30 cellular contexts compared by ENCODE assay signal in genomic region chr1:31514117-31514516, GRCh38.
"Had no signal": no experiment of that assay in that cellular context is flagged by ENCODE, and none has a peak within 500 bp of the region (broad histone marks: within the 10 kb centered on the region; RNA-seq: fewer than 3 reads in every experiment).

No MANE protein-coding gene starts in this region.

- H3K4me3 ChIP-seq: cardiac muscle cell, SJCRH30, SK-N-MC had no signal

- H3K27me3 ChIP-seq: cardiac muscle cell had no signal

- H3K9me3 ChIP-seq: SJCRH30 had no signal

- H3K9me3 Mint-ChIP-seq: activated T-cell treated with anti-CD3 and anti-CD28 coated beads, Interleukin-2, amount 50 U/mL, for 72 hours; central memory CD8-positive, alpha-beta T cell had no signal

- H3K27me3 Mint-ChIP-seq: activated naive CD8-positive, alpha-beta T cell treated with anti-CD3 and anti-CD28 coated beads for 36 hours had no signal

- H3K4me3 Mint-ChIP-seq: activated CD4-positive, alpha-beta memory T cell treated with anti-CD3 and anti-CD28 coated beads, Interleukin-2, amount 10 ng/mL, durations not matched to agents 7 days and 5 days; activated naive CD8-positive, alpha-beta T cell treated with anti-CD3 and anti-CD28 coated beads for 36 hours; activated T-cell treated with anti-CD3 and anti-CD28 coated beads, Interleukin-2, amount 50 U/mL, for 72 hours; activated T-helper 17 cell treated with anti-CD3 and anti-CD28 coated beads, Interleukin-2, amount 50 U/mL, for 72 hours; central memory CD8-positive, alpha-beta T cell had no signal

- H3K4me1 Mint-ChIP-seq: activated CD4-positive, alpha-beta memory T cell treated with anti-CD3 and anti-CD28 coated beads, Interleukin-2, amount 10 ng/mL, durations not matched to agents 7 days and 5 days; activated T-helper 17 cell treated with anti-CD3 and anti-CD28 coated beads, Interleukin-2, amount 50 U/mL, for 72 hours; central memory CD8-positive, alpha-beta T cell had no signal

- H3K27ac ChIP-seq: brain microvascular endothelial cell, cardiac muscle cell, SJCRH30, SK-N-MC, WERI-Rb-1 had no signal

- H3K27ac Mint-ChIP-seq: activated CD4-positive, alpha-beta memory T cell treated with anti-CD3 and anti-CD28 coated beads, Interleukin-2, amount 10 ng/mL, durations not matched to agents 7 days and 5 days; activated naive CD8-positive, alpha-beta T cell treated with anti-CD3 and anti-CD28 coated beads for 36 hours; activated T-helper 17 cell treated with anti-CD3 and anti-CD28 coated beads, Interleukin-2, amount 50 U/mL, for 72 hours had no signal

- H3K36me3 ChIP-seq: brain microvascular endothelial cell, cardiac muscle cell, SJCRH30, WERI-Rb-1 had no signal

- DNase-seq: activated CD4-positive, alpha-beta memory T cell treated with anti-CD3 and anti-CD28 coated beads, Interleukin-2, amount 10 ng/mL, durations not matched to agents 7 days and 5 days; activated CD4-positive, alpha-beta T cell treated with anti-CD3 and anti-CD28 coated beads for 1 hour; activated CD4-positive, alpha-beta T cell treated with anti-CD3 and anti-CD28 coated beads for 48 hours; activated CD4-positive, CD25-positive, alpha-beta regulatory T cell; activated effector memory CD4-positive, alpha-beta T cell treated with anti-CD3 and anti-CD28 coated beads, Interleukin-2, amount 50 U/mL, for 16 hours; activated naive CD4-positive, alpha-beta T cell; activated naive CD4-positive, alpha-beta T cell treated with anti-CD3 and anti-CD28 coated beads, Interleukin-2, amount 50 U/mL, for 16 hours; activated naive CD8-positive, alpha-beta T cell treated with anti-CD3 and anti-CD28 coated beads for 36 hours; activated T-cell treated with anti-CD3 and anti-CD28 coated beads, Interleukin-2, amount 50 U/mL, for 1 hour; activated T-cell treated with anti-CD3 and anti-CD28 coated beads, Interleukin-2, amount 50 U/mL, for 72 hours; amniotic stem cell; aorta; brain microvascular endothelial cell; NCI-H1092 treated with DMSO at 0.1 percent for 48 hours; NCI-H1417; NCI-H187 treated with DMSO at 0.1 percent for 48 hours; NCI-H2081; NCI-H226; NCI-H446 treated with DMSO at 0.1 percent for 48 hours; NCI-H524; NCI-H69; SHP77; SJCRH30; T1000; WERI-Rb-1 had no signal

- H3K36me3 Mint-ChIP-seq: activated naive CD8-positive, alpha-beta T cell treated with anti-CD3 and anti-CD28 coated beads for 36 hours had no signal

- H3K4me1 ChIP-seq: SJCRH30 had no signal

- ATAC-seq: activated T-cell treated with anti-CD3 and anti-CD28 coated beads, Interleukin-2, amount 50 U/mL, for 72 hours; activated T-helper 17 cell treated with anti-CD3 and anti-CD28 coated beads, Interleukin-2, amount 50 U/mL, for 72 hours; Panc1 had no signal
